In the genomic region with DNA sequence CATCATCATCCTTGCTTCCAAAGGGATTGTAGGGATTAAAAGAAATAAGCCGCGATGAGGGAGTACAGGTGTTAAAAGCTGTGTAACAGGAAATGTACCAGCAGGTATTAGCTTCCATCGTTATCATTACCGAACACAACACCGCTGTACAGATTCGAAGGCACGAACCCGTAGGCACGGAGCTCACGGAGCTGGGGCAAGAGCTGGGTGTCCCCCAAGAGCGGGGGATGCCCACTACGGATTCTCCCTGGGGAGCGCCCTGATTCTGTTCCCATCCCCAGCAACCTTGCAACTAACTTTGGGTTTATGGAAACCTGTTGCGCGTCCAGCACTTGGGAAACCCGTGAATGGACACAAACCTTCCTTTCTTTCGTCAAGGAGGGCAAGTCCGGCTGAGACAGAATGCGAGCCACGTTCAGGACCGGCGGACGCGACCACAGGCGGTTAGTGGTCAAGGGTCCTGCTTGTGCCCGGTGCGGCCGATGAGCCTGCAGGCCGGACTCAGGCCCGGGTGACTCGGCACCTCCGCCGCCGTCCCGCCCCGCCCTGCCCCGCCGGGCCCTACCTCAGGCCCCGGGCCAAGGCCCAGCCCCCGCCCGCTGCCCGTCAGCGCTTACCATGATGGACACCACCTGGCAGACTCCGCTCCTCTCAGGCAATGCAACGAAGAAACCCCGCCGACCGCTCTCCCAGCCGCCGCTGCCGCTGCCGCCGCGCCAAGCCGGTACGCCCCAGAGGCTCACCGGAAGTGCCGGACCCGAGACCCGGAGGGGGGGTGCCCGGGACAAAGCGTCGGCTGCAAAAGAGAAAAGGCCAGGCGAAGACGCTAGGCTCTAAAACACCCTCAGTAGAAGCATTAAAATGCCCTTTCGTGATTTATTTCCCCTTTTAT, we compare ENCODE assay signal across 8 cellular contexts. TPM values are rescaled to one million over a fixed set of nuclear protein-coding genes. Genes with fewer than 3 reads are reported as not detected.
DNase-seq lines count a peak whose midpoint lies in the region; ATAC-seq and TF ChIP-seq lines count a peak whose summit lies in the region.

Gene UFD1, minus strand, starts transcription at position 728 of the 892 bp plus-strand sequence. Its CDS starts 108 bp downstream, at position 620.

- peak within 1 kb of the TSS; percentile 96 for H2AFZ ChIP-seq in PC-3 (ENCODE audit: low read length)

- peaks cover 31% of the 10 kb centered on the region for H3K4me1 Mint-ChIP-seq in CD4-positive, alpha-beta T cell (ENCODE audit: low read depth)

- peak within 1 kb of the TSS; percentile 88 for H3K4me2 ChIP-seq in PC-3 (ENCODE audit: low read length)

- H3K9ac ChIP-seq in PC-3 (ENCODE audit: low read length) (peak within 1 kb of the TSS; percentile 97), mucosa of stomach (ENCODE audit: low read length) (peak within 1 kb of the TSS; percentile 77)

- TF ChIP-seq CTCF in CD4-positive, alpha-beta T cell (IDR thresholded peaks at IDR 0.05): no peak
- TF ChIP-seq CTCF in PC-3 (conservative IDR thresholded peaks at IDR 0.05; ENCODE audit: low read depth, low read length): no peak

- intact Hi-C loops in CD4-positive, alpha-beta T cell (cut with DNase I, micrococcal nuclease): loop anchor here (1.0 to 10.0 kb wide), 9 partner anchors 31 to 356 kb away; partner anchors contain the start of genes C22orf39 (in 2 of the 2), ESS2 (in 2 of the 2), MRPL40 (in 2 of the 2) and DGCR2 (in 1 of the 2)
- intact Hi-C loops in PC-3 (cut with micrococcal nuclease): loop anchor here (5.0 kb wide), 1 partner anchor 176 kb away; no protein-coding TSS in a partner anchor

- H3K27me3 ChIP-seq in CD4-positive, alpha-beta T cell (ENCODE audit: control insufficient read depth, insufficient read depth, low read length): no peaks in the 10 kb centered on the region
- H3K27me3 ChIP-seq in PC-3 (ENCODE audit: low read length): no peaks in the 10 kb centered on the region
- H3K27me3 ChIP-seq in mucosa of stomach (ENCODE audit: control insufficient read depth, insufficient read depth, low read length): no peaks in the 10 kb centered on the region

- H3K27ac ChIP-seq in CD4-positive, alpha-beta T cell (ENCODE audit: low read depth, low read length): peak within 1 kb of the TSS; percentile 95
- H3K27ac ChIP-seq in PC-3 (ENCODE audit: low read length): peak within 1 kb of the TSS; percentile 93

- BruUV-seq in PC-3 (replicated peaks; lab: Mats Ljungman, UMichigan): no TSS peak

- H3K4me3 ChIP-seq in PC-3 (ENCODE audit: low read length): peak within 1 kb of the TSS; percentile 88
- H3K4me3 ChIP-seq in mucosa of stomach (ENCODE audit: low read length): peak within 1 kb of the TSS; percentile 80

- H3K4me3 Mint-ChIP-seq in CD4-positive, alpha-beta T cell: peak within 1 kb of the TSS; percentile 96

- H3K36me3 Mint-ChIP-seq in CD4-positive, alpha-beta T cell (ENCODE audit: low read depth): peaks cover 29% of the 10 kb centered on the region

- H3K9me3 ChIP-seq in CD4-positive, alpha-beta T cell (ENCODE audit: control insufficient read depth, low read length): no peaks in the 10 kb centered on the region
- H3K9me3 ChIP-seq in PC-3 (ENCODE audit: low read length) (no peaks in the 10 kb centered on the region), mucosa of stomach (ENCODE audit: control insufficient read depth, low read length) (no peaks in the 10 kb centered on the region)

- H3K9me2 ChIP-seq in PC-3 (replicated peaks; ENCODE audit: low read length): no peaks in the 10 kb centered on the region

- H3K27ac Mint-ChIP-seq in CD4-positive, alpha-beta T cell: peak within 1 kb of the TSS; percentile 100

- peak; percentile 58 to 79 (median 71) for DNase-seq in CD4-positive, alpha-beta T cell
- DNase-seq in PC-3: peak; percentile 63
- peak; percentile 81 for DNase-seq in activated T-cell treated with anti-CD3 and anti-CD28 coated beads, Interleukin-2, amount 50 U/mL, for 1 hour
- peak; percentile 89 to 94 for DNase-seq in erythroblast (lab: John Stamatoyannopoulos, UW)
- peak; percentile 64 for DNase-seq in stimulated activated CD8-positive, alpha-beta memory T cell treated with anti-CD3 and anti-CD28 coated beads, Interleukin-7, amount 100 ng/mL, for 24 hours (ENCODE audit: low read depth)

- CTCF ChIA-PET in CD4-positive, alpha-beta T cell (lab: Charles Lee): interaction anchor here (1.6 to 2.9 kb wide), 2 partner anchors 88 to 334 kb away, joined by 5 to 13 read pairs; partner anchors contain the start of gene ESS2
- CTCF ChIA-PET in PC-3 (lab: Charles Lee): interaction anchor here (1.6 kb wide), 1 partner anchor 151 kb away, joined by 6 read pairs; no protein-coding TSS in a partner anchor

- H3K4me1 ChIP-seq in PC-3 (ENCODE audit: insufficient read depth, low read length) (peaks cover 11% of the 10 kb centered on the region), mucosa of stomach (ENCODE audit: control insufficient read depth, insufficient read depth, low read length) (no peaks in the 10 kb centered on the region)

- no peaks in the 10 kb centered on the region for H3F3A ChIP-seq in PC-3 (ENCODE audit: low read length, unreplicated experiment)

- POLR2A ChIA-PET in CD4-positive, alpha-beta T cell (lab: Charles Lee): interaction anchor here (0.7 to 3.8 kb wide), 17 partner anchors 10 to 1431 kb away, joined by 3 to 54 read pairs (median 5); partner anchors contain the start of genes C22orf39, DGCR2, ESS2 and HIRA
- POLR2A ChIA-PET in PC-3 (lab: Charles Lee; ENCODE audit: unreplicated experiment): no interaction called here

- H3K79me2 ChIP-seq in PC-3 (ENCODE audit: low read length): peaks cover 74% of the 10 kb centered on the region

- peak; percentile 47 for ATAC-seq in CD4-positive, alpha-beta T cell (ENCODE audit: poor library complexity)
- peak; percentile 35 for ATAC-seq in GM19372 (IDR thresholded peaks at IDR 0.05; ENCODE audit: low read depth, unreplicated experiment)
- peak; percentile 47 for ATAC-seq in HG03521 (IDR thresholded peaks at IDR 0.05; ENCODE audit: unreplicated experiment)
- peak; percentile 62 for ATAC-seq in PC-3

- no peak for TF ChIP-seq POLR2A in erythroblast (IDR thresholded peaks at IDR 0.05; ENCODE audit: low read length)

- H3K9me3 Mint-ChIP-seq in CD4-positive, alpha-beta T cell: no peaks in the 10 kb centered on the region

- H3K36me3 ChIP-seq in PC-3 (ENCODE audit: low read depth, low read length) (peaks cover 16% of the 10 kb centered on the region), mucosa of stomach (ENCODE audit: control insufficient read depth, insufficient read depth, low read length) (peaks cover 3% of the 10 kb centered on the region)

- H3K27me3 Mint-ChIP-seq in CD4-positive, alpha-beta T cell: no peaks in the 10 kb centered on the region

- peaks cover 29% of the 10 kb centered on the region for H4K20me1 ChIP-seq in PC-3 (ENCODE audit: low read length)

RNA-seq across cellular contexts. Expression of gene UFD1, which starts in this region (rescaled TPM):
- total RNA-seq in CD4-positive, alpha-beta T cell: 10 to 100 TPM; 68.5 to 77.4 TPM
- 92.6 and 95.7 TPM in 2 replicates for total RNA-seq in PC-3 (2014; rRNA removed)

Comparison
In these comparisons a context has a peak if more than half of its experiments do, and no peak if none do; other contexts are left out.
1. Peak in every context shown above with its lines: DNase-seq, ATAC-seq, H3K4me3 ChIP-seq and H3K27ac ChIP-seq.